Comparison of ENCODE assay signal across 8 cellular contexts in the genomic region with DNA sequence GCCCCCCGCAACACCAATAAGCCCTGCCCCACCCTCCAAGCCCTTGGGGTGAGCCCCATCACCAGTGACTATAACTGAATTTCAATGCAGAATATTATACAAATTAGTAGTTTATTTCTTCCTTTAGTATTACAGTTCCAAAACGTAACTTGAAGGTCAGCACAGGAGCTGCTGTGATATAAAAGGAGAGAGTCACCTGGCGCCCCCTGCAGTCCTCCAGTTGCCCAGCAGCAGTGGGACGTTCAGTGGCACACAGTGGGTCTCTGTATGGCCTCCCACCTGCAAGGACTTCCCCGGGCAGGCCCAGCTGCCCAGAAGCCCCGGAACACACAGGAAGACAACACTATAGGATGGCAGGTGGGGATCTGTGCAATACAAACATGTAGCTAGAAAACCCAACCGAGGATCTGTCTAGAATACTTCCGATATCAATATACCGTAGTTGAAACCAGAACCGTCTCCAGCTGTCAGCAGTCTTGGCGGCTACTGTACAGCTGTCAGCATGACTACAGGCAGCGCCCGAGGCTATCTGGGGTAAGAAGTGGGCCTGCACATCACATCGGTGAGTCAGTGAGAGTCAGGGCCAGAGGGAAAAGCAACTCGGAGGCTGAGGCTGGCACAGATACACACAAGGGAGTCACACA.
DNase-seq lines count a peak whose midpoint lies in the region; FAIRE-seq and TF ChIP-seq lines count a peak whose summit lies in the region.
"Not testable (repeated sequence)": the region's sequence is repeated elsewhere in the genome, so short reads cannot be mapped to it uniquely, and the experiment has no call there.

No MANE protein-coding gene starts in this region.

- H3K9ac ChIP-seq in KMS-11; keratinocyte (ENCODE audit: control insufficient read depth, extremely low read depth, insufficient read depth, low read length): not testable (repeated sequence)

- peak; percentile 66 for FAIRE-seq in RCC 7860 (lab: Jason Lieb, UNC)
- peak; percentile 89 for FAIRE-seq in keratinocyte (lab: Jason Lieb, UNC)

- not testable (repeated sequence) for H3K27me3 ChIP-seq in KMS-11 (ENCODE audit: insufficient read depth, low read depth); esophagus muscularis mucosa; keratinocyte (ENCODE audit: control insufficient read depth, extremely low read depth, insufficient read depth, low read length)

- in situ Hi-C loops in astrocyte of the cerebellum (cut with HindIII; ENCODE audit: low sequenced_read_pairs) = not testable (repeated sequence)

- DNase-seq in A172 (ENCODE audit: low spot score) = peak; percentile 84
- peak; percentile 91 for DNase-seq in EL
- not testable (repeated sequence) for DNase-seq in RCC 7860 (ENCODE audit: low spot score); esophagus muscularis mucosa (ENCODE audit: extremely low spot score); keratinocyte (ENCODE audit: low read depth, low spot score)
- peak; percentile 32 for DNase-seq in astrocyte of the cerebellum (ENCODE audit: low read depth)
- peak; percentile 40 for DNase-seq in renal cortical epithelial cell (ENCODE audit: low read depth)

- not testable (repeated sequence) for H3K27ac ChIP-seq in KMS-11
- H3K27ac ChIP-seq in esophagus muscularis mucosa (replicated peaks in 1 of 4) (peak overlapping the region in 3 of 4 donors; percentile 62 to 79 (median 73)), keratinocyte (ENCODE audit: control insufficient read depth, insufficient read depth, low read length) (peak overlapping the region; percentile 8)

- not testable (repeated sequence) for H3K4me3 ChIP-seq in KMS-11 (IDR thresholded peaks at IDR 0.05; ENCODE audit: insufficient read depth, low read depth, low read length); astrocyte of the cerebellum (ENCODE audit: low read depth, low read length); esophagus muscularis mucosa; keratinocyte (ENCODE audit: control insufficient read depth in 2 of 3, extremely low read depth in 1 of 3, insufficient read depth in 2 of 3, low read depth in 1 of 3, low read length in 3 of 3)

- not testable (repeated sequence) for H2AFZ ChIP-seq in KMS-11 (ENCODE audit: low read depth); keratinocyte (ENCODE audit: control insufficient read depth, low read length)

- intact Hi-C loops in esophagus muscularis mucosa (cut with DNase I) = not testable (repeated sequence)

- not testable (repeated sequence) for TF ChIP-seq EP300 in esophagus muscularis mucosa (IDR thresholded peaks at IDR 0.05)

- not testable (repeated sequence) for H3K36me3 ChIP-seq in KMS-11 (ENCODE audit: insufficient read depth); keratinocyte (ENCODE audit: control insufficient read depth in 2 of 2, extremely low read depth in 1 of 2, insufficient read depth in 2 of 2, low read length in 2 of 2)
- peaks cover 6 to 32% (median 28%) of the 10 kb centered on the region in 4 donors for H3K36me3 ChIP-seq in esophagus muscularis mucosa

- not testable (repeated sequence) for H3K9me3 ChIP-seq in esophagus muscularis mucosa; keratinocyte (ENCODE audit: control insufficient read depth, low read depth, low read length)

- dilution Hi-C loops in keratinocyte (cut with MboI; ENCODE audit: extremely low pct_ligation_motif_present, low sequenced_read_pairs) = not testable (repeated sequence)

- not testable (repeated sequence) for H4K20me1 ChIP-seq in KMS-11 (ENCODE audit: insufficient read depth); keratinocyte (ENCODE audit: control insufficient read depth, extremely low read depth, insufficient read depth, low read length)

- not testable (repeated sequence) for H3K9me1 ChIP-seq in keratinocyte (ENCODE audit: control insufficient read depth, extremely low read depth, insufficient read depth, low read length)

- not testable (repeated sequence) for H3K4me2 ChIP-seq in KMS-11; keratinocyte (ENCODE audit: control insufficient read depth, extremely low read depth, insufficient read depth, low read depth, low read length)

- not testable (repeated sequence) for TF ChIP-seq POLR2A in esophagus muscularis mucosa (IDR thresholded peaks at IDR 0.05; ENCODE audit: low read depth)

- H3K79me2 ChIP-seq in KMS-11 (ENCODE audit: insufficient read depth, low read depth); keratinocyte (ENCODE audit: control insufficient read depth, insufficient read depth, low read length): not testable (repeated sequence)

- 46% methylated on average over 10 of the region's 15 CpGs for WGBS in esophagus muscularis mucosa

- H3K4me1 ChIP-seq in KMS-11 (ENCODE audit: low read depth, poor library complexity, severe bottlenecking) = not testable (repeated sequence)
- H3K4me1 ChIP-seq in esophagus muscularis mucosa (peaks cover 54 to 78% (median 74%) of the 10 kb centered on the region in 4 donors), keratinocyte (ENCODE audit: control insufficient read depth, extremely low read depth, insufficient read depth, low read length) (peaks cover 32% of the 10 kb centered on the region)

- TF ChIP-seq CTCF in KMS-11 (conservative IDR thresholded peaks at IDR 0.05; ENCODE audit: low read depth, low read length) = peak; percentile 31; the same call in 1 of the 2 replicates
- peak; percentile 27 for TF ChIP-seq CTCF in astrocyte of the cerebellum (IDR thresholded peaks at IDR 0.05; ENCODE audit: low read depth, low read length, missing control alignments)
- TF ChIP-seq CTCF in esophagus muscularis mucosa (IDR thresholded peaks at IDR 0.05) = peak in 1 of 3 experiments; percentile 23
- not testable (repeated sequence) for TF ChIP-seq CTCF in keratinocyte (optimal IDR thresholded peaks at IDR 0.05 in 1 of 3, IDR thresholded peaks at IDR 0.05 in 1 of 3, conservative IDR thresholded peaks at IDR 0.05 in 1 of 3; ENCODE audit: extremely low read depth in 1 of 3, insufficient read depth in 2 of 3, low read length in 3 of 3)
